In the genomic region with DNA sequence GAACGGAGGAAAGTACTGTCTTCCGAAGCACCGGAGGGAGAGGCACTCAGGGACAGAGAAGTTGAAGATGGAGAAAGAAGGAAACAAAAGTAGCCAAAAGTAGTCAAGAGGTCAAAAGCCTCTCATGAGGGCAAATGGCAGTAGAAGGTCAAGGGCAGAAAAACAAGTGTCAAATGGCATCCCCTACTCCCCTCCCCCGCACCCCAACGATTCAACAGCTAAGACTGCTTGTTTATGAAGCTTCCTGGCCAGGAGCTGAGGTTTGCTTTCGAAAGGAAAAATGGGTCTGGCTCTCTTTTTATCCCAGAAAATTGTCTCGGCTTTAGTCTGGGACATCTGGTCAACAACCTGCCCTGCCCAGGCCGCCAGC, we compare ENCODE assay signal across 8 cellular contexts. TPM values are rescaled to one million over a fixed set of nuclear protein-coding genes. Genes with fewer than 3 reads are reported as not detected.
DNase-seq lines count a peak whose midpoint lies in the region; ATAC-seq and TF ChIP-seq lines count a peak whose summit lies in the region.

No MANE protein-coding gene starts in this region.

- intact Hi-C loops in left lung (cut with DNase I): no loop called here

- DNase-seq in activated CD8-positive, alpha-beta memory T cell treated with anti-CD3 and anti-CD28 coated beads, Interleukin-2, amount 10 ng/mL, durations not matched to agents 7 days and 5 days: no peak
- no peak for DNase-seq in activated CD8-positive, alpha-beta memory T cell treated with anti-CD3 and anti-CD28 coated beads, Interleukin-2, amount 50 U/mL, for 4 hours
- no peak for DNase-seq in left lung
- DNase-seq in NCI-H187 (lab: John Stamatoyannopoulos, UW): no peak
- no peak for DNase-seq in activated gamma-delta T cell (lab: John Stamatoyannopoulos, UW)

- H3K9me3 ChIP-seq in left lung (no peaks in the 10 kb centered on the region), subcutaneous abdominal adipose tissue (ENCODE audit: control insufficient read depth in 5 of 5, low read length in 5 of 5) (no peaks in the 10 kb centered on the region)

- ATAC-seq in activated CD8-positive, alpha-beta memory T cell treated with anti-CD3 and anti-CD28 coated beads, Interleukin-2, amount 10 ng/mL, durations not matched to agents 7 days and 5 days: no peak
- ATAC-seq in left lung (no peak), GM18511 (IDR thresholded peaks at IDR 0.05; ENCODE audit: unreplicated experiment) (no peak)

- H3K27me3 ChIP-seq in left lung: peaks cover 52 to 63% of the 10 kb centered on the region in 2 donors
- peaks cover 35 to 44% (median 41%) of the 10 kb centered on the region in 5 donors for H3K27me3 ChIP-seq in subcutaneous abdominal adipose tissue (ENCODE audit: control insufficient read depth in 5 of 5, insufficient read depth in 4 of 5, low read length in 5 of 5)

- H3K27me3 Mint-ChIP-seq in activated CD8-positive, alpha-beta memory T cell treated with anti-CD3 and anti-CD28 coated beads, Interleukin-2, amount 10 ng/mL, durations not matched to agents 7 days and 5 days: peaks cover 50% of the 10 kb centered on the region

- peak overlapping the region in 2 of 5 donors; percentile 21 to 56 for H3K9ac ChIP-seq in subcutaneous abdominal adipose tissue (ENCODE audit: low read length in 5 of 5)

- H3K4me1 Mint-ChIP-seq in activated CD8-positive, alpha-beta memory T cell treated with anti-CD3 and anti-CD28 coated beads, Interleukin-2, amount 10 ng/mL, durations not matched to agents 7 days and 5 days: peaks cover 42% of the 10 kb centered on the region

- CTCF ChIA-PET in activated CD8-positive, alpha-beta memory T cell treated with anti-CD3 and anti-CD28 coated beads, Interleukin-2, amount 10 ng/mL, durations not matched to agents 7 days and 5 days (lab: Charles Lee): interaction anchor here (1.2 kb wide), 1 partner anchor 14 kb away, joined by 4 read pairs; no protein-coding TSS in a partner anchor

- H3K9me3 Mint-ChIP-seq in activated CD8-positive, alpha-beta memory T cell treated with anti-CD3 and anti-CD28 coated beads, Interleukin-2, amount 10 ng/mL, durations not matched to agents 7 days and 5 days (ENCODE audit: low read depth): no peaks in the 10 kb centered on the region

- no peak for TF ChIP-seq CTCF in left lung (IDR thresholded peaks at IDR 0.05)

- no peak overlapping the region for H3K27ac Mint-ChIP-seq in activated CD8-positive, alpha-beta memory T cell treated with anti-CD3 and anti-CD28 coated beads, Interleukin-2, amount 10 ng/mL, durations not matched to agents 7 days and 5 days

- H3K36me3 Mint-ChIP-seq in activated CD8-positive, alpha-beta memory T cell treated with anti-CD3 and anti-CD28 coated beads, Interleukin-2, amount 10 ng/mL, durations not matched to agents 7 days and 5 days: peaks cover 12% of the 10 kb centered on the region

- H3K4me3 ChIP-seq in left lung (peak overlapping the region; percentile 21 to 32), subcutaneous abdominal adipose tissue (ENCODE audit: low read depth in 1 of 5, low read length in 5 of 5) (peak overlapping the region in 4 of 5 donors; percentile 48 to 71 (median 64))

- peak overlapping the region; percentile 26 for H3K4me3 Mint-ChIP-seq in activated CD8-positive, alpha-beta memory T cell treated with anti-CD3 and anti-CD28 coated beads, Interleukin-2, amount 10 ng/mL, durations not matched to agents 7 days and 5 days

- H3K4me1 ChIP-seq in left lung (peaks cover 11 to 38% of the 10 kb centered on the region in 2 donors), subcutaneous abdominal adipose tissue (ENCODE audit: control insufficient read depth in 5 of 5, insufficient read depth in 5 of 5, low read length in 5 of 5) (peaks cover 0 to 48% (median 40%) of the 10 kb centered on the region in 5 donors)

- peaks cover 0 to 11% of the 10 kb centered on the region in 2 donors for H3K36me3 ChIP-seq in left lung
- peaks cover 0 to 8% (median 4%) of the 10 kb centered on the region in 5 donors for H3K36me3 ChIP-seq in subcutaneous abdominal adipose tissue (ENCODE audit: control insufficient read depth in 5 of 5, insufficient read depth in 5 of 5, low read length in 5 of 5)

- H3K27ac ChIP-seq in angular gyrus (ENCODE audit: low read depth, low read length) (peak overlapping the region; percentile 66), left lung (no peak overlapping the region), subcutaneous abdominal adipose tissue (ENCODE audit: low read depth, low read length) (no peak overlapping the region)

RNA-seq across cellular contexts. Expression of a gene that starts 2.1 kb away (rescaled TPM):
- total RNA-seq in activated CD8-positive, alpha-beta memory T cell treated with anti-CD3 and anti-CD28 coated beads, Interleukin-2, amount 10 ng/mL, durations not matched to agents 7 days and 5 days: under 1 TPM in 1 of 2 experiments, not detected in 1; 0.05 TPM
- total RNA-seq in left lung: under 1 TPM in 1 of 2 donors, not detected in 1; 0.08 TPM
